ENCODE assay signal across 8 cellular contexts in genomic region chr9:92115977-92116285, GRCh38. TPM values are rescaled to one million over a fixed set of nuclear protein-coding genes. Genes with fewer than 3 reads are reported as not detected.
A peak's percentile ranks its signal among the peaks of the same experiment; 100 is the strongest.
DNase-seq lines count a peak whose midpoint lies in the region; ATAC-seq, FAIRE-seq and TF ChIP-seq lines count a peak whose summit lies in the region.

No MANE protein-coding gene starts in this region.

- intact Hi-C loops in OCI-LY7 (cut with micrococcal nuclease; ENCODE audit: unreplicated experiment): no loop called here

- H3K4me1 ChIP-seq in OCI-LY7 (ENCODE audit: insufficient read depth, low read length, poor library complexity, severe bottlenecking) (peaks cover 21% of the 10 kb centered on the region), rectal smooth muscle tissue (ENCODE audit: control insufficient read depth, insufficient read depth, low read length) (peaks cover 2% of the 10 kb centered on the region)

- BruUV-seq in OCI-LY7 (replicated peaks; lab: Mats Ljungman, UMichigan): no TSS peak

- H3K27ac ChIP-seq in OCI-LY7 (ENCODE audit: low read depth, low read length, poor library complexity, severe bottlenecking) (peak overlapping the region; percentile 44), rectal smooth muscle tissue (ENCODE audit: low read depth, low read length) (peak overlapping the region; percentile 90)

- no peaks in the 10 kb centered on the region for H3K9me3 ChIP-seq in OCI-LY7 (ENCODE audit: low read length)

- H3K36me3 ChIP-seq in OCI-LY7 (ENCODE audit: insufficient read depth, low read length): peaks cover 15% of the 10 kb centered on the region; the same call in 1 of the 2 replicates
- H3K36me3 ChIP-seq in rectal smooth muscle tissue (ENCODE audit: control insufficient read depth, insufficient read depth, low read length): peaks cover 2% of the 10 kb centered on the region

- POLR2A ChIA-PET in OCI-LY7 (lab: Charles Lee): interaction anchor here (0.6 to 1.2 kb wide), 2 partner anchors 214 to 620 kb away, joined by 3 to 4 read pairs; no protein-coding TSS in a partner anchor

- H3K79me2 ChIP-seq in OCI-LY7 (ENCODE audit: insufficient read depth, low read depth, low read length): peaks cover 38% of the 10 kb centered on the region

- H2AFZ ChIP-seq in OCI-LY7 (ENCODE audit: low read length): peak overlapping the region; percentile 80; the same call in 1 of the 2 replicates

- peaks cover 4% of the 10 kb centered on the region; the same call in 1 of the 2 replicates for H4K20me1 ChIP-seq in OCI-LY7 (ENCODE audit: insufficient read depth, low read length)

- no peaks in the 10 kb centered on the region; the same call in 1 of the 2 replicates for H3K9me2 ChIP-seq in OCI-LY7 (ENCODE audit: insufficient read depth, low read length)

- no peak for TF ChIP-seq POLR2A in GM12891 (IDR thresholded peaks at IDR 0.05; ENCODE audit: low read depth, low read length)

- TF ChIP-seq CTCF in OCI-LY7 (conservative IDR thresholded peaks at IDR 0.05; ENCODE audit: low read length): no peak
- no peak for TF ChIP-seq CTCF in epithelial cell of esophagus (IDR thresholded peaks at IDR 0.05; ENCODE audit: insufficient read depth, low read depth, low read length, missing control alignments)

- peak overlapping the region; percentile 85 for H3K4me2 ChIP-seq in OCI-LY7 (ENCODE audit: low read length)

- peak overlapping the region; percentile 27 for H3K9ac ChIP-seq in rectal smooth muscle tissue (ENCODE audit: low read length)

- ATAC-seq in HG02798 (IDR thresholded peaks at IDR 0.05; ENCODE audit: poor library complexity, unreplicated experiment) (no peak), HG02642 (IDR thresholded peaks at IDR 0.05; ENCODE audit: poor library complexity, unreplicated experiment) (no peak), GM18873 (IDR thresholded peaks at IDR 0.05; ENCODE audit: low FRiP score, unreplicated experiment) (no peak)

- H3K4me3 ChIP-seq in OCI-LY7 (ENCODE audit: low read depth, low read length, poor library complexity, severe bottlenecking): peak overlapping the region; percentile 98
- peak overlapping the region; percentile 90 for H3K4me3 ChIP-seq in epithelial cell of esophagus (ENCODE audit: low read length)
- peak overlapping the region; percentile 91 for H3K4me3 ChIP-seq in rectal smooth muscle tissue (ENCODE audit: low read length)

- FAIRE-seq in GM12891 (lab: Jason Lieb, UNC): no peak

- CTCF ChIA-PET in OCI-LY7 (lab: Charles Lee; ENCODE audit: unreplicated experiment): no interaction called here

- DNase-seq in GM12891 (ENCODE audit: insufficient read length, low spot score) (no peak), OCI-LY7 (ENCODE audit: low spot score) (peak; percentile 23), epithelial cell of esophagus (ENCODE audit: low read depth) (no peak), NCI-H2227 (lab: John Stamatoyannopoulos, UW; ENCODE audit: unreplicated experiment) (no peak)

- no peaks in the 10 kb centered on the region for H3K27me3 ChIP-seq in rectal smooth muscle tissue (ENCODE audit: control insufficient read depth, insufficient read depth, low read length)

TF ChIP-seq in GM12891, 5 proteins besides CTCF, POLR2A, EP300 and RAD21:
- TF ChIP-seq POLR2AphosphoS5 (IDR thresholded peaks at IDR 0.05; ENCODE audit: low read depth, low read length) (no peak), SPI1 (IDR thresholded peaks at IDR 0.05; ENCODE audit: low read depth, low read length) (peak; percentile 86)

RNA-seq across cellular contexts. Expression of gene SPTLC1, which starts 0.7 kb away (rescaled TPM):
- polyA plus RNA-seq in GM12891 (2012; ENCODE audit: low read depth, missing spikeins): 27.3 TPM
- 42.2 and 48.1 TPM in 2 replicates for total RNA-seq in OCI-LY7 (2014; rRNA removed; shearing (Covaris generic))
- 46.6 and 48.7 TPM in 2 replicates for total RNA-seq in OCI-LY7 (2022)
